Comparison of ENCODE assay signal across 22 cellular contexts in the genomic region with DNA sequence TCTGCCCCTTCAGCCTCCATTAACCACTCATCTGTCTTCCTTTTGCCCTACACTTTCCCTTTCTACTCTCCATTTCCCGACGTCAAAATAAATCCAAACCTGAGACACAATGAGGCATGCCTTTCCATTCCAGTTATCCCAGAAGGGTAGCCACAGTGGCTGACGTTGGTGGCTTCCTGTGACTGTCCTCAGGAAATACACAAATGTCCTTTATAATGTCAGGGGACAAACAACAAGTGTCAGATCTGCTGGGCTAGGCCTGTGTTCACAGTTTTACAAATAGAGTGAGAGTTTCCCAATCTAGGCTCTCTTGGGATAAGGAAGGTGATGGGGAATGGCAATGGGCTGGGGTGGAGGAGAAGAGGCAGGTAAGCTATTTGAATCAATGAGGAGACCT.
DNase-seq lines count a peak whose midpoint lies in the region; ATAC-seq lines count a peak whose summit lies in the region.
"Had no signal": no experiment of that assay in that cellular context is flagged by ENCODE, and none has a peak within 500 bp of the region (broad histone marks: within the 10 kb centered on the region; RNA-seq: fewer than 3 reads in every experiment).

No MANE protein-coding gene starts in this region.

- H3K36me3 ChIP-seq in mesendoderm (ENCODE audit: control insufficient read depth, insufficient read depth, low read length), result no peaks in the 10 kb centered on the region
- H3K36me3 ChIP-seq: BLaER1 treated with 17β-estradiol and CSF1 and Interleukin-3, amounts not matched to agents 10 nM and 100 nM; HAP-1; MG63; SJSA1 had no signal

- H3K79me2 ChIP-seq in mesendoderm (ENCODE audit: control insufficient read depth, insufficient read depth, low read length), result no peaks in the 10 kb centered on the region

- no peak overlapping the region for H2AK5ac ChIP-seq in mesendoderm (ENCODE audit: low read length)

- no peak overlapping the region for H3K56ac ChIP-seq in mesendoderm (ENCODE audit: low read length)

- no peak overlapping the region for H3K23ac ChIP-seq in mesendoderm (ENCODE audit: low read length)

- H2BK5ac ChIP-seq in mesendoderm (ENCODE audit: low read length), result no peak overlapping the region

- H3K18ac ChIP-seq in mesendoderm (ENCODE audit: low read length), result no peak overlapping the region

- H3K27ac ChIP-seq in cingulate gyrus (ENCODE audit: low read depth, low read length) (peak overlapping the region; percentile 67), mesendoderm (ENCODE audit: low read depth, low read length) (no peak overlapping the region)
- H3K27ac ChIP-seq: A549; BLaER1 treated with 17β-estradiol and CSF1 and Interleukin-3, amounts not matched to agents 10 nM and 100 nM; SJSA1 had no signal

- H2BK15ac ChIP-seq in mesendoderm (replicated peaks; ENCODE audit: low read depth), result no peak overlapping the region

- no peak overlapping the region for H3K9ac ChIP-seq in mesendoderm (ENCODE audit: low read length)
- H3K9ac ChIP-seq: BLaER1 treated with 17β-estradiol and CSF1 and Interleukin-3, amounts not matched to agents 10 nM and 100 nM had no signal

- no peak overlapping the region for H4K8ac ChIP-seq in mesendoderm (ENCODE audit: low read depth, low read length)

- DNase-seq in mesendoderm (peak; percentile 22), pons (ENCODE audit: low spot score) (peak; percentile 56), left ventricle myocardium superior (no peak)
- DNase-seq: AML-193; CD4-positive, alpha-beta T cell; DMS53; GOT3; KBM-7; MG63; NCI-H2029; NCI-H446 treated with DMSO at 0.1 percent for 48 hours; NCI-H526; Right ventricle myocardium superior; RPMI8226 had no signal

- no peaks in the 10 kb centered on the region for H3K27me3 ChIP-seq in mesendoderm (ENCODE audit: insufficient read depth, low read length, poor library complexity)
- H3K27me3 ChIP-seq: BLaER1 treated with 17β-estradiol and CSF1 and Interleukin-3, amounts not matched to agents 10 nM and 100 nM; MG63; SJSA1 had no signal

- no peak overlapping the region for H2BK120ac ChIP-seq in mesendoderm (ENCODE audit: low read depth, low read length)

- intact Hi-C loops in left ventricle myocardium superior (cut with micrococcal nuclease), result no loop called here

- no peak overlapping the region for H3K4me2 ChIP-seq in mesendoderm (ENCODE audit: low read length)
- H3K4me2 ChIP-seq: A549 had no signal

- H3K4me3 ChIP-seq in mesendoderm (ENCODE audit: low read length), result no peak overlapping the region
- H3K4me3 ChIP-seq: A549; BLaER1 treated with 17β-estradiol and CSF1 and Interleukin-3, amounts not matched to agents 10 nM and 100 nM; HAP-1; MG63; SJSA1 had no signal

- ATAC-seq in left ventricle myocardium superior (no peak), HG02885 (IDR thresholded peaks at IDR 0.05; ENCODE audit: poor library complexity, unreplicated experiment) (no peak), GM18861 (IDR thresholded peaks at IDR 0.05; ENCODE audit: unreplicated experiment) (no peak), GM19397 (IDR thresholded peaks at IDR 0.05; ENCODE audit: unreplicated experiment) (no peak)
- ATAC-seq: A549 had no signal

- no peak overlapping the region for H4K5ac ChIP-seq in mesendoderm (ENCODE audit: low read length)

- no peak overlapping the region for H3K4ac ChIP-seq in mesendoderm (ENCODE audit: low read depth, low read length)

- no peaks in the 10 kb centered on the region for H3K4me1 ChIP-seq in mesendoderm (ENCODE audit: control insufficient read depth, low read depth, low read length)
- H3K4me1 ChIP-seq: A549, HAP-1, SJSA1 had no signal

- 100% methylated on average over 2 of the region's 3 CpGs for WGBS in mesendoderm (ENCODE audit: extremely low coverage, insufficient coverage, low lambda C conversion rate)

- no peaks in the 10 kb centered on the region for H3K79me1 ChIP-seq in mesendoderm (ENCODE audit: low read length)
